Comparison of ENCODE assay signal across 19 cellular contexts in genomic region chr3:134627831-134628230, GRCh38. TPM values are rescaled to one million over a fixed set of nuclear protein-coding genes. Genes with fewer than 3 reads are reported as not detected.
DNase-seq lines count a peak whose midpoint lies in the region; ATAC-seq, FAIRE-seq and TF ChIP-seq lines count a peak whose summit lies in the region.
"Had no signal": no experiment of that assay in that cellular context is flagged by ENCODE, and none has a peak within 500 bp of the region (broad histone marks: within the 10 kb centered on the region; RNA-seq: fewer than 3 reads in every experiment).

No MANE protein-coding gene starts in this region.

- no peaks in the 10 kb centered on the region for H3F3A ChIP-seq in MM.1S (ENCODE audit: insufficient read depth, low read length)

- no peak overlapping the region for H3K9ac ChIP-seq in MM.1S (ENCODE audit: low read length)
- H3K9ac ChIP-seq: neural progenitor cell had no signal

- peaks cover 17% of the 10 kb centered on the region for H3K9me3 ChIP-seq in A549
- peaks cover 2% of the 10 kb centered on the region for H3K9me3 ChIP-seq in RWPE2 (ENCODE audit: severe bottlenecking)
- H3K9me3 ChIP-seq in MM.1S (replicated peaks; ENCODE audit: insufficient read depth, low read length) = no peaks in the 10 kb centered on the region
- H3K9me3 ChIP-seq: SJCRH30 had no signal

- no peaks in the 10 kb centered on the region for H3K4me1 ChIP-seq in A549
- no peaks in the 10 kb centered on the region for H3K4me1 ChIP-seq in RWPE2 (ENCODE audit: insufficient read depth, poor library complexity, severe bottlenecking)
- H3K4me1 ChIP-seq in MM.1S (ENCODE audit: low read length) = peaks cover 2% of the 10 kb centered on the region
- H3K4me1 ChIP-seq: neural progenitor cell, SJCRH30 had no signal

- H3K36me3 Mint-ChIP-seq in activated T-helper 1 cell treated with anti-CD3 and anti-CD28 coated beads, Interleukin-12 subunit alpha, Interleukin-12 subunit beta, Interleukin-2, Interleukin-4 antibody, amounts not matched to agents 30 ng/mL and 10 ng/mL and 1 ng/mL, durations not matched to agents 14 hours and 24 hours and 36 hours (ENCODE audit: low read depth) = no peaks in the 10 kb centered on the region

- FAIRE-seq in A549 (lab: Jason Lieb, UNC) = no peak
- FAIRE-seq: TTC549 had no signal

- ATAC-seq in A549 (peak; percentile 62 to 76; a peak in 5 of 6 replicates), RWPE2 (ENCODE audit: low read depth) (peak; percentile 54; the same call in 2 of the 3 replicates)

- H3K4me3 Mint-ChIP-seq in activated T-helper 1 cell treated with anti-CD3 and anti-CD28 coated beads, Interleukin-12 subunit alpha, Interleukin-12 subunit beta, Interleukin-2, Interleukin-4 antibody, amounts not matched to agents 30 ng/mL and 10 ng/mL and 1 ng/mL, durations not matched to agents 14 hours and 24 hours and 36 hours = no peak overlapping the region
- H3K4me3 Mint-ChIP-seq: HFFc6, neural progenitor cell had no signal

- H3K4me1 Mint-ChIP-seq in activated T-helper 1 cell treated with anti-CD3 and anti-CD28 coated beads, Interleukin-12 subunit alpha, Interleukin-12 subunit beta, Interleukin-2, Interleukin-4 antibody, amounts not matched to agents 30 ng/mL and 10 ng/mL and 1 ng/mL, durations not matched to agents 14 hours and 24 hours and 36 hours (ENCODE audit: low read depth) = no peaks in the 10 kb centered on the region
- H3K4me1 Mint-ChIP-seq: neural progenitor cell had no signal

- no peaks in the 10 kb centered on the region for H3K79me2 ChIP-seq in MM.1S (ENCODE audit: low read length)

- no peak for TF ChIP-seq POLR2A in A549 (IDR thresholded peaks at IDR 0.05; ENCODE audit: low read length)

- H3K9me3 Mint-ChIP-seq in activated T-helper 1 cell treated with anti-CD3 and anti-CD28 coated beads, Interleukin-12 subunit alpha, Interleukin-12 subunit beta, Interleukin-2, Interleukin-4 antibody, amounts not matched to agents 30 ng/mL and 10 ng/mL and 1 ng/mL, durations not matched to agents 14 hours and 24 hours and 36 hours = peaks cover 11% of the 10 kb centered on the region

- WGBS in A549 (ENCODE audit: missing lambda C conversion rate) = 29% methylated on average over 1 of the region's 1 CpG

- H3K36me3 ChIP-seq in RWPE2 (ENCODE audit: low read depth) (no peaks in the 10 kb centered on the region), MM.1S (replicated peaks; ENCODE audit: insufficient read depth, low read length) (no peaks in the 10 kb centered on the region)
- H3K36me3 ChIP-seq: neural progenitor cell, SJCRH30 had no signal

- H3K4me3 ChIP-seq in A549 (no peak overlapping the region), RWPE2 (ENCODE audit: severe bottlenecking) (no peak overlapping the region), foreskin fibroblast (ENCODE audit: low read depth in 1 of 2, low read length in 2 of 2) (no peak overlapping the region), MM.1S (ENCODE audit: low read length) (no peak overlapping the region)
- H3K4me3 ChIP-seq: neural progenitor cell, SJCRH30 had no signal

- H3K27me3 ChIP-seq in RWPE2 (ENCODE audit: insufficient read depth, poor library complexity, severe bottlenecking) (no peaks in the 10 kb centered on the region), MM.1S (replicated peaks; ENCODE audit: insufficient read depth, low read length) (no peaks in the 10 kb centered on the region)
- H3K27me3 ChIP-seq: neural progenitor cell, SJCRH30 had no signal

- peak overlapping the region in 1 of 2 experiments; percentile 35; a peak in 1 of 6 replicates for H3K27ac ChIP-seq in A549
- H3K27ac ChIP-seq in RWPE2 (ENCODE audit: poor library complexity, severe bottlenecking) = no peak overlapping the region
- no peak overlapping the region for H3K27ac ChIP-seq in MM.1S (ENCODE audit: low read length)
- H3K27ac ChIP-seq: neural progenitor cell, SJCRH30 had no signal

- TF ChIP-seq CTCF in A549 (IDR thresholded peaks at IDR 0.05) (no peak), RWPE2 (IDR thresholded peaks at IDR 0.05; ENCODE audit: poor library complexity, severe bottlenecking) (no peak), foreskin fibroblast (IDR thresholded peaks at IDR 0.05; ENCODE audit: low read depth, low read length) (no peak), MM.1S (IDR thresholded peaks at IDR 0.05; ENCODE audit: low read length) (no peak)

- H3K4me2 ChIP-seq in A549 (no peak overlapping the region), MM.1S (ENCODE audit: low read depth, low read length) (no peak overlapping the region)
- H3K4me2 ChIP-seq: neural progenitor cell had no signal

- DNase-seq in A549 (ENCODE audit: low read depth in 1 of 2, low spot score in 1 of 2) = peak; percentile 21 to 55
- DNase-seq in GF-D8 (lab: John Stamatoyannopoulos, UW) = peak; percentile 9
- DNase-seq in RWPE2 (ENCODE audit: low spot score) = no peak
- DNase-seq in foreskin fibroblast = peak; percentile 6 to 19
- DNase-seq in MM.1S = no peak
- no peak for DNase-seq in hypothalamus (lab: John Stamatoyannopoulos, UW)
- DNase-seq in activated T-helper 1 cell treated with anti-CD3 and anti-CD28 coated beads, Interleukin-12 subunit alpha, Interleukin-12 subunit beta, Interleukin-2, Interleukin-4 antibody, amounts not matched to agents 30 ng/mL and 10 ng/mL and 1 ng/mL, durations not matched to agents 14 hours and 24 hours and 36 hours (ENCODE audit: low spot score) = no peak
- DNase-seq in NCI-H187 (lab: John Stamatoyannopoulos, UW) = no peak
- DNase-seq: activated CD4-positive, alpha-beta T cell treated with anti-CD3 and anti-CD28 coated beads, Interleukin-2, amount 50 U/mL, for 48 hours; dermis blood vessel endothelial cell; HFFc6; NCI-H2081; NK-92 treated with Interleukin-12 subunit alpha and Interleukin-12 subunit beta, amount 100 ng/mL, for 24 hours; SJCRH30; stimulated activated naive CD4-positive, alpha-beta T cell treated with Interleukin-2 at 50 U/mL for 16 hours had no signal

- no peak for TF ChIP-seq EP300 in A549 (IDR thresholded peaks at IDR 0.05)

- CTCF ChIA-PET in A549 (lab: Yijun Ruan, JAX) = no interaction called here

- H4K20me1 ChIP-seq in MM.1S (ENCODE audit: insufficient read depth, low read length) = no peaks in the 10 kb centered on the region

- no peak overlapping the region for H2AFZ ChIP-seq in MM.1S (ENCODE audit: low read length)
- H2AFZ ChIP-seq: neural progenitor cell had no signal

- POLR2A ChIA-PET in A549 (lab: Yijun Ruan, JAX) = no interaction called here

- intact Hi-C loops in activated T-helper 1 cell treated with anti-CD3 and anti-CD28 coated beads, Interleukin-12 subunit alpha, Interleukin-12 subunit beta, Interleukin-2, Interleukin-4 antibody, amounts not matched to agents 30 ng/mL and 10 ng/mL and 1 ng/mL, durations not matched to agents 14 hours and 24 hours and 36 hours (cut with micrococcal nuclease) = no loop called here

- peaks cover 2% of the 10 kb centered on the region for H3K27me3 Mint-ChIP-seq in activated T-helper 1 cell treated with anti-CD3 and anti-CD28 coated beads, Interleukin-12 subunit alpha, Interleukin-12 subunit beta, Interleukin-2, Interleukin-4 antibody, amounts not matched to agents 30 ng/mL and 10 ng/mL and 1 ng/mL, durations not matched to agents 14 hours and 24 hours and 36 hours (ENCODE audit: insufficient read depth)

- no peak for TF ChIP-seq RAD21 in A549 (conservative IDR thresholded peaks at IDR 0.05 in 1 of 2, IDR thresholded peaks at IDR 0.05 in 1 of 2)

- H3K9me2 ChIP-seq in MM.1S (replicated peaks; ENCODE audit: insufficient read depth, low read length) = no peaks in the 10 kb centered on the region

- no peak overlapping the region for H3K27ac Mint-ChIP-seq in activated T-helper 1 cell treated with anti-CD3 and anti-CD28 coated beads, Interleukin-12 subunit alpha, Interleukin-12 subunit beta, Interleukin-2, Interleukin-4 antibody, amounts not matched to agents 30 ng/mL and 10 ng/mL and 1 ng/mL, durations not matched to agents 14 hours and 24 hours and 36 hours
- H3K27ac Mint-ChIP-seq: HFFc6, neural progenitor cell had no signal

TF ChIP-seq in A549, 52 proteins besides CTCF, POLR2A, EP300 and RAD21:
- TF ChIP-seq FOSL2 (IDR thresholded peaks at IDR 0.05) = no peak
- peak; percentile 26; the same call in 1 of the 2 replicates for TF ChIP-seq FOSL2 (CRISPR knock-in tag; IDR thresholded peaks at IDR 0.05)
- TF ChIP-seq, protein P1, sequence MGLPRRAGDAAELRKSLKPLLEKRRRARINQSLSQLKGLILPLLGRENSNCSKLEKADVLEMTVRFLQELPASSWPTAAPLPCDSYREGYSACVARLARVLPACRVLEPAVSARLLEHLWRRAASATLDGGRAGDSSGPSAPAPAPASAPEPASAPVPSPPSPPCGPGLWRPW (IDR thresholded peaks at IDR 0.05) = no peak
- no peak for TF ChIP-seq POLR2AphosphoS2 (conservative IDR thresholded peaks at IDR 0.05; ENCODE audit: low read length)
- TF ChIP-seq PHF8 (IDR thresholded peaks at IDR 0.05; ENCODE audit: borderline replicate concordance, low read depth) = no peak
- TF ChIP-seq RARB (CRISPR knock-in tag; IDR thresholded peaks at IDR 0.05) = no peak
- no peak for TF ChIP-seq HOXA7 (CRISPR knock-in tag; IDR thresholded peaks at IDR 0.05)

RNA-seq across cellular contexts. Expression of gene KY, which starts 23.0 kb away (rescaled TPM):
- 0.04 and 0.07 TPM in 2 replicates for polyA plus RNA-seq in A549 (2011; rRNA removed)
- 0.03 TPM in 2 replicates for polyA plus RNA-seq in A549 (2012; cell fraction: cytosol; rRNA removed)
- 0.11 and 0.12 TPM in 2 replicates for polyA plus RNA-seq in A549 (2012; cell fraction: nucleus; rRNA removed)
- 0.05 TPM in 1 of 3 replicates, not detected in the others for polyA plus RNA-seq in A549 (2017; fragmentation: RNase III; extraction: RNeasy Plus Mini Kit Qiagen cat#74134 plus additional on column Dnase treatment)
- 0.25 TPM in 1 of 2 replicates, not detected in the other for polyA minus RNA-seq in A549 (2011; rRNA and poly(A)+ RNA removed)
- not detected in 2 replicates for total RNA-seq in activated T-helper 1 cell treated with anti-CD3 and anti-CD28 coated beads, Interleukin-12 subunit alpha, Interleukin-12 subunit beta, Interleukin-2, Interleukin-4 antibody, amounts not matched to agents 30 ng/mL and 10 ng/mL and 1 ng/mL, durations not matched to agents 14 hours and 24 hours and 36 hours
- total RNA-seq: dermis blood vessel endothelial cell, fibroblast of villous mesenchyme, lung microvascular endothelial cell, SJCRH30 had no signal

Comparison
In these comparisons a context has a peak if more than half of its experiments do, and no peak if none do; other contexts are left out.
1. DNase-seq: peak in A549 (2 of 2), GF-D8 (single experiment) and foreskin fibroblast (2 of 2); none in RWPE2 (single experiment), MM.1S (single experiment), hypothalamus (0 of 51), activated T-helper 1 cell treated with anti-CD3 and anti-CD28 coated beads, Interleukin-12 subunit alpha, Interleukin-12 subunit beta, Interleukin-2, Interleukin-4 antibody, amounts not matched to agents 30 ng/mL and 10 ng/mL and 1 ng/mL, durations not matched to agents 14 hours and 24 hours and 36 hours (single experiment) and NCI-H187 (0 of 2).